In the genomic region with DNA sequence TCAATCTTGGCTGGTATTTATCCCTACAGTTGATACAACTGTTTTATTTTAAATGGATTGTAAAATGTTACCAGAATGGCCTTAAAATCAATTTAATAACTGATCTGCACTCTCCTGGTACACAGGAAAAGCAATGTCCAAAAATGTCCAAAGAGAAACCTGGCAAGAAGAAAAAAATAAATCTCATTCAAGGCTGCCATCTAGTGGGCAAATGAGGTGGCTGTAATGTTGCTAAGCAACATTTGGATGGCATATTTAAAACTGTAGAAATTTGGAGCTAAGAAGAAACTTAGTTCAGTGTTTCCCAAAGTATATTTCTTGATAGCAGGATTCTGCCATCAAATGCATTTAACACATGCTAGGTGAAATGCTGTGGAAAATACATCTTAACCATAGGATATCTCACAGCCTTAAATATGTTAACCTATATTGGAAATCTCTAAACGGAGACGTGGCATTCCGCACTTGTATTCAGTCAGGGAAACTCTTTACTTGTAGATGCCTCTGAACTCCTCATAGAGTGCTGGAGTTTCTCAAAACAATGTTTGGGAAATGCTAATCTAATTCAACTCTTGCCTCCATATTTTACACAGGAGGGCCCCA, we compare ENCODE assay signal across 8 cellular contexts.
DNase-seq lines count a peak whose midpoint lies in the region; ATAC-seq, FAIRE-seq and TF ChIP-seq lines count a peak whose summit lies in the region.

No MANE protein-coding gene starts in this region.

- H3K36me3 ChIP-seq in esophagus muscularis mucosa (no peaks in the 10 kb centered on the region), osteoblast (ENCODE audit: insufficient read depth, low read length) (no peaks in the 10 kb centered on the region)

- no peak overlapping the region for H3K4me3 Mint-ChIP-seq in activated T-cell treated with anti-CD3 and anti-CD28 coated beads, Interleukin-2, amount 50 U/mL, for 72 hours

- peak; percentile 11 to 26 for DNase-seq in activated T-cell treated with anti-CD3 and anti-CD28 coated beads, Interleukin-2, amount 50 U/mL, for 72 hours
- DNase-seq in activated T-cell treated with anti-CD3 and anti-CD28 coated beads, Interleukin-2, amount 50 U/mL, for 1 hour = no peak
- DNase-seq in HTR-8/SVneo (ENCODE audit: insufficient read length, low spot score) = peak; percentile 55
- DNase-seq in RWPE1 (ENCODE audit: low spot score) = peak; percentile 30
- DNase-seq in esophagus muscularis mucosa (ENCODE audit: extremely low spot score) = no peak
- DNase-seq in osteoblast (ENCODE audit: insufficient read length, low spot score, missing footprints) = peak; percentile 48

- H3K79me2 ChIP-seq in osteoblast (ENCODE audit: insufficient read depth, low read length) = no peaks in the 10 kb centered on the region

- no peak for TF ChIP-seq POLR2A in esophagus muscularis mucosa (IDR thresholded peaks at IDR 0.05; ENCODE audit: low read depth)

- no peaks in the 10 kb centered on the region for H3K9me3 ChIP-seq in esophagus muscularis mucosa
- H3K9me3 ChIP-seq in osteoblast (ENCODE audit: low read depth, low read length) = no peaks in the 10 kb centered on the region

- 92% methylated on average over 3 of the region's 3 CpGs for WGBS in esophagus muscularis mucosa

- no peaks in the 10 kb centered on the region for H3K4me1 ChIP-seq in esophagus muscularis mucosa
- no peaks in the 10 kb centered on the region for H3K4me1 ChIP-seq in osteoblast (ENCODE audit: insufficient read depth, low read length)

- H4K20me1 ChIP-seq in osteoblast (ENCODE audit: insufficient read depth, low read length) = no peaks in the 10 kb centered on the region

- no peak overlapping the region for H3K27ac ChIP-seq in RWPE1
- no peak overlapping the region for H3K27ac ChIP-seq in esophagus muscularis mucosa (replicated peaks in 1 of 4)
- H3K27ac ChIP-seq in osteoblast (ENCODE audit: low read depth, low read length) = no peak overlapping the region

- no peak overlapping the region for H3K4me2 ChIP-seq in osteoblast (ENCODE audit: insufficient read depth, low read length)

- POLR2A ChIA-PET in RWPE1 (lab: Yijun Ruan, JAX; ENCODE audit: low non-redundant PET) = no interaction called here

- H3K27me3 Mint-ChIP-seq in activated T-cell treated with anti-CD3 and anti-CD28 coated beads, Interleukin-2, amount 50 U/mL, for 72 hours (ENCODE audit: low read depth) = peaks cover 8% of the 10 kb centered on the region

- no peaks in the 10 kb centered on the region for H3K9me3 Mint-ChIP-seq in activated T-cell treated with anti-CD3 and anti-CD28 coated beads, Interleukin-2, amount 50 U/mL, for 72 hours

- CTCF ChIA-PET in RWPE1 (lab: Yijun Ruan, JAX) = interaction anchor here (0.5 to 1.2 kb wide), 12 partner anchors 9 to 1832 kb away, joined by 3 to 4 read pairs (median 3); no protein-coding TSS in a partner anchor

- H3K4me3 ChIP-seq in esophagus muscularis mucosa (no peak overlapping the region), osteoblast (ENCODE audit: insufficient read depth, low read length) (no peak overlapping the region)

- TF ChIP-seq EP300 in esophagus muscularis mucosa (IDR thresholded peaks at IDR 0.05) = no peak

- H3K27me3 ChIP-seq in esophagus muscularis mucosa = no peaks in the 10 kb centered on the region
- H3K27me3 ChIP-seq in osteoblast (ENCODE audit: insufficient read depth, low read length) = no peaks in the 10 kb centered on the region

- no peak overlapping the region for H2AFZ ChIP-seq in osteoblast (ENCODE audit: low read length)

- peak; percentile 81 for TF ChIP-seq CTCF in RWPE1 (conservative IDR thresholded peaks at IDR 0.05; ENCODE audit: low read depth)
- peak; percentile 71 to 82 (median 81) for TF ChIP-seq CTCF in esophagus muscularis mucosa (IDR thresholded peaks at IDR 0.05)
- peak; percentile 83 for TF ChIP-seq CTCF in osteoblast (IDR thresholded peaks at IDR 0.05; ENCODE audit: extremely low read depth, low read depth, low read length)

- no peak for FAIRE-seq in HTR-8/SVneo (lab: Jason Lieb, UNC)

- H3K27ac Mint-ChIP-seq in activated T-cell treated with anti-CD3 and anti-CD28 coated beads, Interleukin-2, amount 50 U/mL, for 72 hours = no peak overlapping the region

- no peak for ATAC-seq in activated T-cell treated with anti-CD3 and anti-CD28 coated beads, Interleukin-2, amount 50 U/mL, for 72 hours (replicated peaks in 1 of 2)
- no peak for ATAC-seq in GM18873 (IDR thresholded peaks at IDR 0.05; ENCODE audit: low FRiP score, unreplicated experiment)
- no peak for ATAC-seq in GM21786 (IDR thresholded peaks at IDR 0.05; ENCODE audit: unreplicated experiment)

- intact Hi-C loops in esophagus muscularis mucosa (cut with DNase I) = loop anchor here (5.0 kb wide), 2 partner anchors 769 to 1399 kb away; no protein-coding TSS in a partner anchor

- H3K4me1 Mint-ChIP-seq in activated T-cell treated with anti-CD3 and anti-CD28 coated beads, Interleukin-2, amount 50 U/mL, for 72 hours (ENCODE audit: low read depth) = no peaks in the 10 kb centered on the region

- H3K36me3 Mint-ChIP-seq in activated T-cell treated with anti-CD3 and anti-CD28 coated beads, Interleukin-2, amount 50 U/mL, for 72 hours (ENCODE audit: insufficient read depth in 2 of 2) = no peaks in the 10 kb centered on the region

Comparison
In these comparisons a context has a peak if more than half of its experiments do, and no peak if none do; other contexts are left out.
1. DNase-seq: peak in activated T-cell treated with anti-CD3 and anti-CD28 coated beads, Interleukin-2, amount 50 U/mL, for 72 hours (2 of 2), HTR-8/SVneo (single experiment), RWPE1 (single experiment) and osteoblast (single experiment); none in activated T-cell treated with anti-CD3 and anti-CD28 coated beads, Interleukin-2, amount 50 U/mL, for 1 hour (single experiment) and esophagus muscularis mucosa (single experiment).
2. Peak in every context shown above with its lines, with median percentiles within 50 percentile points of each other: CTCF ChIP-seq.